In genomic region chr3:152113413-152113812, GRCh38 we compare ENCODE assay signal across 2 cellular contexts.
TF ChIP-seq lines count a peak whose summit lies in the region.

No MANE protein-coding gene starts in this region.

TF ChIP-seq in HCT116, 20 proteins besides CTCF, POLR2A, EP300 and RAD21 (continued from another document):
- TF ChIP-seq ZBTB33 (IDR thresholded peaks at IDR 0.05; ENCODE audit: extremely low read depth, insufficient replicate concordance, low read length) (no peak), CEBPB (IDR thresholded peaks at IDR 0.05; ENCODE audit: low read depth) (no peak), REST (IDR thresholded peaks at IDR 0.05; ENCODE audit: low read depth) (no peak), SRF (IDR thresholded peaks at IDR 0.05; ENCODE audit: low read depth) (no peak), ZNF274 (IDR thresholded peaks at IDR 0.05; ENCODE audit: low read depth, low read length) (no peak), MAX (IDR thresholded peaks at IDR 0.05) (no peak), TCF7L2 (IDR thresholded peaks at IDR 0.05; ENCODE audit: borderline replicate concordance, extremely low read depth, insufficient read depth, insufficient read length) (no peak)
TF ChIP-seq in HCT116: peak in this region for 0.

TF ChIP-seq in K562, 482 proteins besides CTCF, POLR2A, EP300 and RAD21 (continued from another document):
- no peak for TF ChIP-seq MLX (CRISPR knock-in tag; conservative IDR thresholded peaks at IDR 0.05)
- TF ChIP-seq ZNF316 (IDR thresholded peaks at IDR 0.05) = peak; percentile 89
- no peak for TF ChIP-seq MXD1 (CRISPR knock-in tag; IDR thresholded peaks at IDR 0.05; ENCODE audit: borderline replicate concordance, poor library complexity, severe bottlenecking)
- no peak for TF ChIP-seq ZBTB5 (IDR thresholded peaks at IDR 0.05)
- no peak for TF ChIP-seq SIN3A (IDR thresholded peaks at IDR 0.05; ENCODE audit: borderline replicate concordance in 2 of 2, control insufficient read depth in 1 of 2, low read depth in 2 of 2, low read length in 2 of 2)
- TF ChIP-seq MAFF (IDR thresholded peaks at IDR 0.05; ENCODE audit: low read length) = peak; percentile 58
- no peak for TF ChIP-seq HMG20A (CRISPR knock-in tag; conservative IDR thresholded peaks at IDR 0.05)
- no peak for TF ChIP-seq CXXC5 (CRISPR knock-in tag; IDR thresholded peaks at IDR 0.05)
- no peak for TF ChIP-seq TCF7 (IDR thresholded peaks at IDR 0.05; ENCODE audit: borderline replicate concordance)
- TF ChIP-seq CBX3 (IDR thresholded peaks at IDR 0.05; ENCODE audit: borderline replicate concordance in 1 of 2, low read length in 2 of 2) = no peak
- peak; percentile 41 for TF ChIP-seq MAFG (tag; conservative IDR thresholded peaks at IDR 0.05)
- no peak for TF ChIP-seq ZNF239 (CRISPR knock-in tag; IDR thresholded peaks at IDR 0.05)
- TF ChIP-seq HDAC3 (IDR thresholded peaks at IDR 0.05; ENCODE audit: borderline replicate concordance, partially characterized antibody) = no peak
- TF ChIP-seq ZNF280B (CRISPR knock-in tag; IDR thresholded peaks at IDR 0.05) = no peak
- TF ChIP-seq SRSF9 (IDR thresholded peaks at IDR 0.05; ENCODE audit: borderline replicate concordance, low read depth, low read length) = no peak
- TF ChIP-seq LCOR (CRISPR knock-in tag; IDR thresholded peaks at IDR 0.05) = no peak
- TF ChIP-seq MAFK (IDR thresholded peaks at IDR 0.05; ENCODE audit: low read length) = peak; percentile 29; the same call in 1 of the 2 replicates
- TF ChIP-seq CHCHD3 (CRISPR knock-in tag; IDR thresholded peaks at IDR 0.05) = no peak
- TF ChIP-seq SREBF1 (IDR thresholded peaks at IDR 0.05; ENCODE audit: borderline replicate concordance, low read depth, low read length) = no peak
- TF ChIP-seq C11orf30 (IDR thresholded peaks at IDR 0.05; ENCODE audit: low read depth) = peak; percentile 81
- TF ChIP-seq TSC22D4 (tag; IDR thresholded peaks at IDR 0.05) = no peak
- TF ChIP-seq EWSR1 (IDR thresholded peaks at IDR 0.05; ENCODE audit: borderline replicate concordance, low read depth, partially characterized antibody) = no peak
- no peak for TF ChIP-seq ETV1 (tag; conservative IDR thresholded peaks at IDR 0.05; ENCODE audit: low read depth)
- no peak for TF ChIP-seq XRCC4 (IDR thresholded peaks at IDR 0.05; ENCODE audit: extremely low read depth, insufficient read depth, insufficient read length)
- TF ChIP-seq MBD1 (CRISPR knock-in tag; IDR thresholded peaks at IDR 0.05) = no peak
- TF ChIP-seq ZNF57 (CRISPR knock-in tag; IDR thresholded peaks at IDR 0.05) = no peak
- no peak for TF ChIP-seq KLF6 (CRISPR knock-in tag; IDR thresholded peaks at IDR 0.05; ENCODE audit: borderline replicate concordance)
